9 cellular contexts compared by ENCODE assay signal in the genomic region with DNA sequence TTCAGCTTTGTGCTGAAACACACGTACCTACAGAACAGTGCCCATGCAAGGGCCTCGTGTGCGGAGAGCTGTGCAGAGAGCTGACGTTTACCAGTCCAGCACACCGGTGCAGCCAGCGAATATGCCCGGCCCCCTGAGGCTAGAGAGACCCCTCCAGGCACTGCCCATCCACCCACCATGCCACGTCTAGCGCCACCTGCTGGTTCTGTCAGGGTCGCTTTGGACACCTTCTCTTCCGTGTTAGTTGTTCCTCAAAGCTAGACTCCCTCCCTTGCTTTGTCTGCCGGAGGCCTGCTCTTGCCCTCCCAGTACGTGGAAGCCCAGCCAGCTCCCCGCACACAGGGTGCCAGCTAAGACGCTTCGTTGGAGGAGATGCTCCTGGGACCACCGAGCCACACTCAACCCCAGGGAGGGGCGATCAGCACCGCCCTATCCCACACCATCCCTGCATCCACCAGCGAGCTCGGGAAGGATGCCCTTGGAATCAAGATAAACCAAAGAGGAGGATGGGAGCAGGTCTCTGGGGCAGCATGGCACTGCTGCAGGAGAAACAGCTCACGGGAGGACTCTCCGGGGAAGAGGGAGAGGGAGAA. TPM values are rescaled to one million over a fixed set of nuclear protein-coding genes. Genes with fewer than 3 reads are reported as not detected.
DNase-seq lines count a peak whose midpoint lies in the region; ATAC-seq lines count a peak whose summit lies in the region.
"Had no signal": no experiment of that assay in that cellular context is flagged by ENCODE, and none has a peak within 500 bp of the region (broad histone marks: within the 10 kb centered on the region; RNA-seq: fewer than 3 reads in every experiment).

No MANE protein-coding gene starts in this region.

- peak; percentile 82 for DNase-seq in ELF-1 (ENCODE audit: low read depth, low spot score)
- DNase-seq in NCI-H460 (ENCODE audit: extremely low read depth, low read depth) = peak; percentile 16
- peak; percentile 80 for DNase-seq in activated effector memory CD4-positive, alpha-beta T cell treated with anti-CD3 and anti-CD28 coated beads, Interleukin-2, amount 50 U/mL, for 16 hours
- peak; percentile 30 for DNase-seq in iPS DF 4.7 (ENCODE audit: extremely low read depth, low spot score)
- peak; percentile 8 for DNase-seq in stimulated activated CD8-positive, alpha-beta memory T cell treated with anti-CD3 and anti-CD28 coated beads, Interleukin-12 subunit alpha, Interleukin-12 subunit beta, amount 100 ng/mL, for 24 hours (ENCODE audit: extremely low read depth)
- DNase-seq in inferior parietal cortex (ENCODE audit: extremely low spot score) = no peak

- ATAC-seq in GM18873 (IDR thresholded peaks at IDR 0.05; ENCODE audit: low FRiP score, unreplicated experiment) = no peak
- no peak for ATAC-seq in GM21723 (IDR thresholded peaks at IDR 0.05; ENCODE audit: unreplicated experiment)

RNA-seq across cellular contexts. Expression of gene CPT1A, which starts 43.4 kb away (rescaled TPM):
- total RNA-seq in NCI-H460 (2014; rRNA removed; shearing (Covaris generic)) = 19.3 and 19.7 TPM in 2 replicates
- 19.1 and 23.4 TPM in 2 replicates for polyA plus RNA-seq in NCI-H460 (2014; cell fraction: nucleus; rRNA removed)

RNA-seq across cellular contexts. Expression of gene TESMIN, which starts 47.0 kb away (rescaled TPM):
- total RNA-seq in NCI-H460 (2014; rRNA removed; shearing (Covaris generic)) = 3.9 and 5.1 TPM in 2 replicates
- polyA plus RNA-seq in NCI-H460 (2014; cell fraction: nucleus; rRNA removed) = 8.1 and 10.6 TPM in 2 replicates
- total RNA-seq: myocyte had no signal
